ENCODE assay signal across 20 cellular contexts in the genomic region with DNA sequence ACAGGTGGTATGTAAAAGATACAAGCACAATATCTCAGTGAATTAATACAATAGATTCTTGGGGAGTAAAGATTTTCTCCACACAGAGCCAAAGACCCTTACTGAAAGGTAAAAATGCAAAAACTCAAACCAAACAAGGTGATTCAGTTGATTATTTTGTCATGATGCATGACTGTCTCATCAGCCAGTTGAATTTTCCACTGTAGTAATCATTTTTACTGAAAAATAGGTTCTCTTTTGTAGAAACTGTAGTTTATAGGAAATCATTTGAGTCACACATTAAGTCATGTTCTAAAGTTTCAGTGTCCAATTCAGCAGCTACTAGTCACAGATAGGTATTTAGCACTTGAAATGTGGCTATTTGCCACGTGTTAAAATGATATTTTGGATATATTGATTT. TPM values are rescaled to one million over a fixed set of nuclear protein-coding genes. Genes with fewer than 3 reads are reported as not detected.
"Had no signal": no experiment of that assay in that cellular context is flagged by ENCODE, and none has a peak within 500 bp of the region (broad histone marks: within the 10 kb centered on the region; RNA-seq: fewer than 3 reads in every experiment).

No MANE protein-coding gene starts in this region.

- H3K79me2 ChIP-seq: hepatocyte had no signal

- H3K4me1 Mint-ChIP-seq: naive thymus-derived CD8-positive, alpha-beta T cell had no signal

- H2AFZ ChIP-seq: hepatocyte had no signal

- H3K4me3 Mint-ChIP-seq: dendritic cell treated with granulocyte-macrophage colony-stimulating factor and Interleukin-4, amounts not matched to agents 40 ng/mL and 50 ng/mL, for 4 days; effector memory CD8-positive, alpha-beta T cell; naive thymus-derived CD8-positive, alpha-beta T cell; type B pancreatic cell had no signal

- H3K27me3 Mint-ChIP-seq: dendritic cell treated with granulocyte-macrophage colony-stimulating factor and Interleukin-4, amounts not matched to agents 40 ng/mL and 50 ng/mL, for 4 days; effector memory CD8-positive, alpha-beta T cell; type B pancreatic cell had no signal

- H3K9me3 Mint-ChIP-seq: dendritic cell treated with granulocyte-macrophage colony-stimulating factor and Interleukin-4, amounts not matched to agents 40 ng/mL and 50 ng/mL, for 4 days; type B pancreatic cell had no signal

- H3K36me3 ChIP-seq: esophagus squamous epithelium, neutrophil, sigmoid colon, suprapubic skin, thyroid gland, vagina had no signal

- H3K4me3 ChIP-seq: esophagus squamous epithelium, hepatocyte, sigmoid colon, skin epidermis, suprapubic skin, thyroid gland, vagina had no signal

- ATAC-seq: effector memory CD8-positive, alpha-beta T cell; naive thymus-derived CD8-positive, alpha-beta T cell had no signal

- H3K27me3 ChIP-seq: esophagus squamous epithelium, hepatocyte, neutrophil, sigmoid colon, suprapubic skin, thyroid gland, vagina had no signal

- H3K36me3 Mint-ChIP-seq: naive thymus-derived CD8-positive, alpha-beta T cell; type B pancreatic cell had no signal

- H3K4me2 ChIP-seq: hepatocyte had no signal

- H3K27ac Mint-ChIP-seq: dendritic cell treated with granulocyte-macrophage colony-stimulating factor and Interleukin-4, amounts not matched to agents 40 ng/mL and 50 ng/mL, for 4 days; effector memory CD8-positive, alpha-beta T cell; naive thymus-derived CD8-positive, alpha-beta T cell; type B pancreatic cell had no signal

- H3K27ac ChIP-seq: esophagus squamous epithelium, hepatocyte, neutrophil, sigmoid colon, skin epidermis, suprapubic skin, thyroid gland, vagina had no signal

- DNase-seq: effector memory CD8-positive, alpha-beta T cell; esophagus squamous epithelium; foreskin melanocyte; head of caudate nucleus; mammary epithelial cell; naive thymus-derived CD8-positive, alpha-beta T cell; sigmoid colon; stimulated activated CD4-positive, alpha-beta T cell treated with anti-CD3 and anti-CD28 coated beads, Interleukin-2, amount 100 ng/mL, for 24 hours; stimulated activated naive CD4-positive, alpha-beta T cell treated with Interleukin-2 at 50 U/mL for 16 hours; thyroid gland had no signal

- FAIRE-seq: colon had no signal

- H3K4me1 ChIP-seq: esophagus squamous epithelium, sigmoid colon, suprapubic skin, thyroid gland, vagina had no signal

- H3K9me3 ChIP-seq: esophagus squamous epithelium, neutrophil, suprapubic skin, thyroid gland, vagina had no signal

RNA-seq across cellular contexts. Expression of gene PPFIA2, which starts 53.6 kb away (rescaled TPM):
- total RNA-seq: kidney epithelial cell; mammary epithelial cell; mononuclear cell; naive thymus-derived CD8-positive, alpha-beta T cell had no signal
